In genomic region chr7:135361788-135362187, GRCh38 we compare ENCODE assay signal across 22 cellular contexts.
A peak's percentile ranks its signal among the peaks of the same experiment; 100 is the strongest.
DNase-seq lines count a peak whose midpoint lies in the region; ATAC-seq, FAIRE-seq and TF ChIP-seq lines count a peak whose summit lies in the region.
"Had no signal": no experiment of that assay in that cellular context is flagged by ENCODE, and none has a peak within 500 bp of the region (broad histone marks: within the 10 kb centered on the region; RNA-seq: fewer than 3 reads in every experiment).

No MANE protein-coding gene starts in this region.

- no peaks in the 10 kb centered on the region for H3K23me2 ChIP-seq in H9 (ENCODE audit: insufficient read length, low read depth, low read length, poor library complexity, severe bottlenecking)

- DNase-seq in left ventricle myocardium inferior (no peak), heart right ventricle (no peak), H9 (no peak), K562 (ENCODE audit: extremely low read depth in 1 of 4, low spot score in 3 of 4) (peak in 2 of 4 experiments; percentile 15 to 39), neural progenitor cell (ENCODE audit: low spot score) (peak; percentile 13), kidney glomerular epithelial cell (lab: John Stamatoyannopoulos, UW) (no peak), OCI-M1 (lab: John Stamatoyannopoulos, UW) (no peak)
- DNase-seq: CD8-positive, alpha-beta memory T cell; GF-D8; GOT3; KG1; NCI-H1417; NCI-H187; NCI-H226; NK-92 treated with Interleukin-12 subunit alpha and Interleukin-12 subunit beta, amount 100 ng/mL, for 24 hours; Right ventricle myocardium superior; T-cell had no signal

- H3K27me3 ChIP-seq in left ventricle myocardium inferior (ENCODE audit: low read depth) (no peaks in the 10 kb centered on the region), heart right ventricle (no peaks in the 10 kb centered on the region), H9 (ENCODE audit: insufficient read depth, low read length) (no peaks in the 10 kb centered on the region), K562 (ENCODE audit: control insufficient read depth in 2 of 2, insufficient read depth in 2 of 2, low read length in 2 of 2) (no peaks in the 10 kb centered on the region), neural progenitor cell (no peaks in the 10 kb centered on the region)
- H3K27me3 ChIP-seq: BLaER1 treated with 17β-estradiol and CSF1 and Interleukin-3, amounts not matched to agents 10 nM and 100 nM had no signal

- no peak overlapping the region for H3K23ac ChIP-seq in H9 (ENCODE audit: insufficient read length, low read depth, low read length)

- no peak overlapping the region for H2BK120ac ChIP-seq in H9 (ENCODE audit: low read depth, low read length, poor library complexity, severe bottlenecking)

- H3K27ac Mint-ChIP-seq in H9 (no peak overlapping the region), neural progenitor cell (no peak overlapping the region)
- H3K27ac Mint-ChIP-seq: CD8-positive, alpha-beta memory T cell; T-cell had no signal

- H3K9ac ChIP-seq in H9 (ENCODE audit: extremely low read depth, insufficient read length, low read length) (no peak overlapping the region), K562 (ENCODE audit: insufficient read depth in 1 of 2, low read depth in 2 of 2, low read length in 2 of 2) (no peak overlapping the region), neural progenitor cell (no peak overlapping the region)
- H3K9ac ChIP-seq: BLaER1 treated with 17β-estradiol and CSF1 and Interleukin-3, amounts not matched to agents 10 nM and 100 nM had no signal

- no peak overlapping the region for H3K18ac ChIP-seq in H9 (ENCODE audit: insufficient read length, low read depth, low read length)

- H3K4me3 Mint-ChIP-seq in H9 = no peak overlapping the region
- no peak overlapping the region for H3K4me3 Mint-ChIP-seq in neural progenitor cell
- H3K4me3 Mint-ChIP-seq: CD8-positive, alpha-beta memory T cell; T-cell had no signal

- H3K9me3 Mint-ChIP-seq in H9 = no peaks in the 10 kb centered on the region
- H3K9me3 Mint-ChIP-seq in neural progenitor cell = no peaks in the 10 kb centered on the region
- H3K9me3 Mint-ChIP-seq: CD8-positive, alpha-beta memory T cell; T-cell had no signal

- no TSS peak for BruUV-seq in K562 (replicated peaks; lab: Mats Ljungman, UMichigan)

- WGBS in heart right ventricle, 2 donors = 54 to 57% methylated on average over 5 of the region's 5 CpGs
- no CpG with 5 or more reads among the region's 5 CpGs for WGBS in H9 (ENCODE audit: extremely low coverage, insufficient read length, low lambda C conversion rate)
- 33% methylated on average over 5 of the region's 5 CpGs for WGBS in K562 (ENCODE audit: insufficient coverage, low coverage, missing lambda C conversion rate)

- H2AFZ ChIP-seq in H9 (ENCODE audit: low read length) (no peak overlapping the region), K562 (ENCODE audit: low read depth, low read length) (no peak overlapping the region), neural progenitor cell (replicated peaks) (no peak overlapping the region)

- H2BK5ac ChIP-seq in H9 (ENCODE audit: insufficient read length, low read length) = no peak overlapping the region

- no peak for TF ChIP-seq EP300 in K562 (IDR thresholded peaks at IDR 0.05; ENCODE audit: low read length)

- ATAC-seq in heart right ventricle (no peak), K562 (peak; percentile 43; the same call in 2 of the 3 replicates), GM18517 (IDR thresholded peaks at IDR 0.05; ENCODE audit: unreplicated experiment) (no peak)
- ATAC-seq: T-cell had no signal

- H4K5ac ChIP-seq in H9 (ENCODE audit: insufficient read length, low read depth, low read length) = no peak overlapping the region

- CTCF ChIA-PET in K562 (lab: Yijun Ruan, JAX; ENCODE audit: low intra/inter-chr PET ratio) = interaction anchor here (1.7 kb wide), 1 partner anchor 81 kb away, joined by 12 read pairs; no protein-coding TSS in a partner anchor

- H3K4me1 Mint-ChIP-seq in H9 (peaks cover 0 to 13% of the 10 kb centered on the region in 2 experiments), neural progenitor cell (peaks cover 3% of the 10 kb centered on the region)
- H3K4me1 Mint-ChIP-seq: CD8-positive, alpha-beta memory T cell; T-cell had no signal

- peaks cover 28% of the 10 kb centered on the region for H3K4me1 ChIP-seq in left ventricle myocardium inferior
- H3K4me1 ChIP-seq in heart right ventricle = peaks cover 0 to 15% (median 7%) of the 10 kb centered on the region in 9 donors
- no peaks in the 10 kb centered on the region for H3K4me1 ChIP-seq in H9 (ENCODE audit: insufficient read depth, low read length)
- H3K4me1 ChIP-seq in K562 (replicated peaks in 1 of 2; ENCODE audit: control insufficient read depth in 2 of 2, insufficient read depth in 2 of 2, low read length in 2 of 2) = no peaks in the 10 kb centered on the region
- H3K4me1 ChIP-seq in neural progenitor cell = no peaks in the 10 kb centered on the region
- H3K4me1 ChIP-seq: BLaER1 treated with 17β-estradiol and CSF1 and Interleukin-3, amounts not matched to agents 10 nM and 100 nM had no signal

- no peak for FAIRE-seq in K562 (lab: Jason Lieb, UNC)
- FAIRE-seq: A549, RCC 7860 had no signal

- H3K4me3 ChIP-seq in left ventricle myocardium inferior (no peak overlapping the region), heart right ventricle (no peak overlapping the region), K562 (no peak overlapping the region), neural progenitor cell (no peak overlapping the region)
- H3K4me3 ChIP-seq: A549; BLaER1 treated with 17β-estradiol and CSF1 and Interleukin-3, amounts not matched to agents 10 nM and 100 nM; SK-N-MC had no signal

- peaks cover 24% of the 10 kb centered on the region for H3K36me3 ChIP-seq in left ventricle myocardium inferior
- peaks cover 0 to 30% (median 6%) of the 10 kb centered on the region in 9 donors for H3K36me3 ChIP-seq in heart right ventricle
- H3K36me3 ChIP-seq in K562 (ENCODE audit: control insufficient read depth, insufficient read depth, low read length) = peaks cover 20% of the 10 kb centered on the region; the same call in 1 of the 3 replicates
- H3K36me3 ChIP-seq in neural progenitor cell = no peaks in the 10 kb centered on the region

- H3K27ac ChIP-seq in left ventricle myocardium inferior (replicated peaks) (no peak overlapping the region), heart right ventricle (no peak overlapping the region), H9 (ENCODE audit: insufficient read length, low read depth, low read length) (no peak overlapping the region), K562 (ENCODE audit: extremely low read depth, low read depth, low read length) (no peak overlapping the region), neural progenitor cell (no peak overlapping the region)
- H3K27ac ChIP-seq: A549; BLaER1 treated with 17β-estradiol and CSF1 and Interleukin-3, amounts not matched to agents 10 nM and 100 nM; SK-N-MC had no signal

- H2BK12ac ChIP-seq in H9 (ENCODE audit: insufficient read length, low read depth, low read length) = no peak overlapping the region

- H3K27me3 Mint-ChIP-seq in H9 (ENCODE audit: low read depth) = no peaks in the 10 kb centered on the region
- peaks cover 4% of the 10 kb centered on the region for H3K27me3 Mint-ChIP-seq in neural progenitor cell (ENCODE audit: insufficient read depth, low read depth)
- H3K27me3 Mint-ChIP-seq: CD8-positive, alpha-beta memory T cell; T-cell had no signal

- intact Hi-C loops in left ventricle myocardium inferior (cut with micrococcal nuclease) = no loop called here
- intact Hi-C loops in heart right ventricle (cut with DNase I) = no loop called here
- intact Hi-C loops in K562 (cut with micrococcal nuclease) = loop anchor here (2.0 kb wide), 1 partner anchor 81 kb away; no protein-coding TSS in a partner anchor

- H3K9me3 ChIP-seq in left ventricle myocardium inferior (replicated peaks) (no peaks in the 10 kb centered on the region), heart right ventricle (no peaks in the 10 kb centered on the region), H9 (ENCODE audit: control insufficient read depth, low read depth, low read length) (no peaks in the 10 kb centered on the region), K562 (replicated peaks; ENCODE audit: control insufficient read depth, insufficient read depth, low read depth, low read length) (no peaks in the 10 kb centered on the region; the same call in 1 of the 2 replicates), neural progenitor cell (ENCODE audit: low read depth) (no peaks in the 10 kb centered on the region)
- H3K9me3 ChIP-seq: A549; BLaER1 treated with 17β-estradiol and CSF1 and Interleukin-3, amounts not matched to agents 10 nM and 100 nM had no signal

- TF ChIP-seq CTCF in left ventricle myocardium inferior (IDR thresholded peaks at IDR 0.05; ENCODE audit: borderline replicate concordance) = peak; percentile 18
- no peak for TF ChIP-seq CTCF in heart right ventricle (IDR thresholded peaks at IDR 0.05)
- TF ChIP-seq CTCF in H9 (conservative IDR thresholded peaks at IDR 0.05) = peak; percentile 39; the same call in 2 of the 3 replicates
- peak; percentile 9 to 49 (median 35); a peak in 3 of 6 replicates for TF ChIP-seq CTCF in K562 (IDR thresholded peaks at IDR 0.05 in 2 of 3, conservative IDR thresholded peaks at IDR 0.05 in 1 of 3; ENCODE audit: insufficient read depth in 2 of 3, low read depth in 1 of 3, low read length in 3 of 3)
- TF ChIP-seq CTCF in neural progenitor cell (IDR thresholded peaks at IDR 0.05) = peak; percentile 37

- no peaks in the 10 kb centered on the region for H3K79me1 ChIP-seq in H9 (ENCODE audit: insufficient read depth, low read depth, low read length, poor library complexity, severe bottlenecking)

- no peak overlapping the region for H3K56ac ChIP-seq in H9 (ENCODE audit: insufficient read length, low read depth, low read length)

- H2AK5ac ChIP-seq in H9 (ENCODE audit: insufficient read length, low read length) = no peak overlapping the region

- H4K91ac ChIP-seq in H9 (ENCODE audit: insufficient read length, low read depth, low read length) = no peak overlapping the region

- no peak overlapping the region for H2BK15ac ChIP-seq in H9 (ENCODE audit: low read depth, low read length)

- H3K14ac ChIP-seq in H9 (ENCODE audit: insufficient read depth, low read length) = no peak overlapping the region

- no peak for TF ChIP-seq POLR2A in K562 (conservative IDR thresholded peaks at IDR 0.05)

- no peaks in the 10 kb centered on the region for H3F3A ChIP-seq in neural progenitor cell (ENCODE audit: low read depth)

- H3T11ph ChIP-seq in H9 (ENCODE audit: low read length) = no peak overlapping the region

- no peak overlapping the region for H3K4me2 ChIP-seq in H9 (ENCODE audit: insufficient read depth, insufficient read length, low read length)
- H3K4me2 ChIP-seq in K562 (ENCODE audit: insufficient read depth, low read length) = no peak overlapping the region
- H3K4me2 ChIP-seq in neural progenitor cell = no peak overlapping the region
- H3K4me2 ChIP-seq: A549; BLaER1 treated with 17β-estradiol and CSF1 and Interleukin-3, amounts not matched to agents 10 nM and 100 nM had no signal

- no peaks in the 10 kb centered on the region for H3K79me2 ChIP-seq in H9 (ENCODE audit: insufficient read depth, low read length)
- H3K79me2 ChIP-seq in K562 (ENCODE audit: control insufficient read depth, insufficient read depth, low read length) = no peaks in the 10 kb centered on the region
- H3K79me2 ChIP-seq in neural progenitor cell (ENCODE audit: low read depth) = no peaks in the 10 kb centered on the region

- H4K20me1 ChIP-seq in H9 (ENCODE audit: control insufficient read depth, insufficient read depth, insufficient read length) (no peaks in the 10 kb centered on the region), K562 (replicated peaks; ENCODE audit: control insufficient read depth, insufficient read depth, low read length) (no peaks in the 10 kb centered on the region), neural progenitor cell (ENCODE audit: low read depth) (peaks cover 3% of the 10 kb centered on the region)
- H4K20me1 ChIP-seq: BLaER1 treated with 17β-estradiol and CSF1 and Interleukin-3, amounts not matched to agents 10 nM and 100 nM had no signal

- in situ Hi-C loops in K562 (cut with MboI) = no loop called here

- peaks cover 14 to 15% (median 14%) of the 10 kb centered on the region in 3 experiments for H3K36me3 Mint-ChIP-seq in H9 (ENCODE audit: insufficient read depth in 1 of 3, low read depth in 3 of 3)
- H3K36me3 Mint-ChIP-seq in neural progenitor cell = peaks cover 17% of the 10 kb centered on the region

- H4K8ac ChIP-seq in H9 (replicated peaks; ENCODE audit: insufficient read length, low read depth, low read length) = no peak overlapping the region

- H3K9me1 ChIP-seq in K562 (ENCODE audit: control insufficient read depth, insufficient read depth, low read length) = no peaks in the 10 kb centered on the region

- no peak overlapping the region for H3K4ac ChIP-seq in H9 (ENCODE audit: low read depth, low read length)

- POLR2A ChIA-PET in K562 (lab: Yijun Ruan, JAX) = no interaction called here

- peak; percentile 14 to 15; a peak in 1 of 4 replicates for TF ChIP-seq RAD21 in K562 (CRISPR knock-in tag; conservative IDR thresholded peaks at IDR 0.05 in 1 of 2, IDR thresholded peaks at IDR 0.05 in 1 of 2)

- H2BK20ac ChIP-seq in H9 (ENCODE audit: low read depth, low read length, poor library complexity, severe bottlenecking) = no peak overlapping the region

Comparison
In these comparisons a context has a peak if more than half of its experiments do, and no peak if none do; other contexts are left out.
1. CTCF ChIP-seq: peak in left ventricle myocardium inferior (single experiment), H9 (single experiment), K562 (3 of 3) and neural progenitor cell (single experiment); none in heart right ventricle (0 of 9).